Comparison of ENCODE assay signal across 10 cellular contexts in genomic region chr4:159042097-159042605, GRCh38.
DNase-seq lines count a peak whose midpoint lies in the region; ATAC-seq, FAIRE-seq and TF ChIP-seq lines count a peak whose summit lies in the region.
"Had no signal": no experiment of that assay in that cellular context is flagged by ENCODE, and none has a peak within 500 bp of the region (broad histone marks: within the 10 kb centered on the region; RNA-seq: fewer than 3 reads in every experiment).

No MANE protein-coding gene starts in this region.

- H3K4me3 ChIP-seq in mesendoderm (ENCODE audit: low read length) = no peak overlapping the region

- H4K8ac ChIP-seq in mesendoderm (ENCODE audit: low read depth, low read length) = no peak overlapping the region

- peak; percentile 73 for DNase-seq in OCI-M2 (lab: John Stamatoyannopoulos, UW; ENCODE audit: unreplicated experiment)
- no peak for DNase-seq in mesendoderm
- DNase-seq in HuH-7 (ENCODE audit: low spot score) = no peak
- DNase-seq in GM12891 (ENCODE audit: insufficient read length, low spot score) = no peak
- DNase-seq: activated effector memory CD4-positive, alpha-beta T cell treated with Interleukin-2 at 50 U/mL for 16 hours; NCI-H226; T-helper 9 cell had no signal

- H3K27me3 ChIP-seq in mesendoderm (ENCODE audit: insufficient read depth, low read length, poor library complexity) = no peaks in the 10 kb centered on the region

- no peak overlapping the region for H2BK5ac ChIP-seq in mesendoderm (ENCODE audit: low read length)

- no peak for FAIRE-seq in GM12891 (lab: Jason Lieb, UNC)

- no peaks in the 10 kb centered on the region for H3K79me1 ChIP-seq in mesendoderm (ENCODE audit: low read length)

- no peak overlapping the region for H3K4me2 ChIP-seq in mesendoderm (ENCODE audit: low read length)

- H2BK120ac ChIP-seq in mesendoderm (ENCODE audit: low read depth, low read length) = no peak overlapping the region

- H3K4me1 ChIP-seq in mesendoderm (ENCODE audit: control insufficient read depth, low read depth, low read length) = no peaks in the 10 kb centered on the region

- H3K36me3 ChIP-seq in mesendoderm (ENCODE audit: control insufficient read depth, insufficient read depth, low read length) = no peaks in the 10 kb centered on the region

- H3K23ac ChIP-seq in mesendoderm (ENCODE audit: low read length) = no peak overlapping the region

- H3K27ac ChIP-seq in mesendoderm (ENCODE audit: low read depth, low read length) = no peak overlapping the region

- H4K5ac ChIP-seq in mesendoderm (ENCODE audit: low read length) = no peak overlapping the region

- H2BK15ac ChIP-seq in mesendoderm (replicated peaks; ENCODE audit: low read depth) = no peak overlapping the region

- no peak overlapping the region for H2AK5ac ChIP-seq in mesendoderm (ENCODE audit: low read length)

- H3K9ac ChIP-seq in mesendoderm (ENCODE audit: low read length) = no peak overlapping the region

- no peak overlapping the region for H3K56ac ChIP-seq in mesendoderm (ENCODE audit: low read length)

- peak; percentile 35 for ATAC-seq in GM18508 (IDR thresholded peaks at IDR 0.05; ENCODE audit: insufficient read depth, unreplicated experiment)
- ATAC-seq in HG02610 (IDR thresholded peaks at IDR 0.05; ENCODE audit: unreplicated experiment) = peak; percentile 55
- ATAC-seq in GM18520 (IDR thresholded peaks at IDR 0.05; ENCODE audit: unreplicated experiment) = no peak

- H3K79me2 ChIP-seq in mesendoderm (ENCODE audit: control insufficient read depth, insufficient read depth, low read length) = no peaks in the 10 kb centered on the region

- H3K4ac ChIP-seq in mesendoderm (ENCODE audit: low read depth, low read length) = no peak overlapping the region

- H3K18ac ChIP-seq in mesendoderm (ENCODE audit: low read length) = peak overlapping the region; percentile 18

- WGBS in mesendoderm (ENCODE audit: extremely low coverage, insufficient coverage, low lambda C conversion rate) = no CpG with 5 or more reads among the region's 5 CpGs

- TF ChIP-seq POLR2A in GM12891 (IDR thresholded peaks at IDR 0.05; ENCODE audit: low read depth, low read length) = no peak

TF ChIP-seq in GM12891, 5 proteins besides CTCF, POLR2A, EP300 and RAD21:
- TF ChIP-seq POU2F2 (IDR thresholded peaks at IDR 0.05; ENCODE audit: low read depth, low read length) = no peak
- no peak for TF ChIP-seq PAX5 (IDR thresholded peaks at IDR 0.05; ENCODE audit: insufficient read depth, low read length, severe bottlenecking)
- TF ChIP-seq TAF1 (IDR thresholded peaks at IDR 0.05; ENCODE audit: low read depth, low read length) = no peak
- no peak for TF ChIP-seq SPI1 (IDR thresholded peaks at IDR 0.05; ENCODE audit: low read depth, low read length)
- TF ChIP-seq POLR2AphosphoS5 (IDR thresholded peaks at IDR 0.05; ENCODE audit: low read depth, low read length) = no peak
TF ChIP-seq in GM12891: peak in this region for 0.
